Comparison of ENCODE assay signal across 4 cellular contexts in genomic region chr6:87002391-87002790, GRCh38.
TF ChIP-seq lines count a peak whose summit lies in the region.

No MANE protein-coding gene starts in this region.

TF ChIP-seq in A549, 52 proteins besides CTCF, POLR2A, EP300 and RAD21:
- TF ChIP-seq MAFK (IDR thresholded peaks at IDR 0.05; ENCODE audit: partially characterized antibody) = peak; percentile 86

TF ChIP-seq in IMR-90, 13 proteins besides CTCF, POLR2A, EP300 and RAD21:
- TF ChIP-seq MAFK (IDR thresholded peaks at IDR 0.05; ENCODE audit: low read depth, low read length) = peak; percentile 84

TF ChIP-seq in K562, 482 proteins besides CTCF, POLR2A, EP300 and RAD21:
- TF ChIP-seq ZNF316 (IDR thresholded peaks at IDR 0.05) (peak; percentile 83), C11orf30 (IDR thresholded peaks at IDR 0.05; ENCODE audit: low read depth) (peak; percentile 65; the same call in 1 of the 2 replicates), MAFF (IDR thresholded peaks at IDR 0.05; ENCODE audit: low read length) (peak; percentile 56; the same call in 1 of the 2 replicates), MAFK (IDR thresholded peaks at IDR 0.05; ENCODE audit: low read length) (peak; percentile 64; the same call in 1 of the 2 replicates)

TF ChIP-seq in HepG2, 621 proteins besides CTCF, POLR2A, EP300 and RAD21:
- peak; percentile 88 for TF ChIP-seq MAFF (IDR thresholded peaks at IDR 0.05; ENCODE audit: low read depth, low read length)
- peak; percentile 75 to 88 for TF ChIP-seq MAFK (conservative IDR thresholded peaks at IDR 0.05 in 1 of 2, IDR thresholded peaks at IDR 0.05 in 1 of 2; ENCODE audit: low read length in 2 of 2)
